Comparison of ENCODE assay signal across 18 cellular contexts in genomic region chr15:32130823-32131222, GRCh38.
"Had no signal": no experiment of that assay in that cellular context is flagged by ENCODE, and none has a peak within 500 bp of the region (broad histone marks: within the 10 kb centered on the region; RNA-seq: fewer than 3 reads in every experiment).

No MANE protein-coding gene starts in this region.

- H3K27me3 ChIP-seq: cardiac muscle cell, foreskin keratinocyte, left lung, thyroid gland had no signal

- FAIRE-seq: keratinocyte had no signal

- H3K36me3 ChIP-seq: cardiac muscle cell, left lung, thyroid gland had no signal

- H3K27ac ChIP-seq: cardiac muscle cell, foreskin keratinocyte, left lung, thyroid gland had no signal

- H3K4me3 Mint-ChIP-seq: activated naive CD8-positive, alpha-beta T cell treated with anti-CD3 and anti-CD28 coated beads, Interleukin-2, amount 10 ng/mL, durations not matched to agents 7 days and 5 days; activated T-helper 17 cell treated with anti-CD3 and anti-CD28 coated beads, Interleukin-2, amount 50 U/mL, for 72 hours; mesothelial cell of epicardium; natural killer cell treated with Interleukin-12 subunit alpha and Interleukin-12 subunit beta and Interleukin-15 and Interleukin-18, amount 100 ng/mL, for 72 hours had no signal

- H3K9me3 ChIP-seq: left lung, thyroid gland had no signal

- H3K36me3 Mint-ChIP-seq: activated naive CD8-positive, alpha-beta T cell treated with anti-CD3 and anti-CD28 coated beads, Interleukin-2, amount 10 ng/mL, durations not matched to agents 7 days and 5 days; mesothelial cell of epicardium; natural killer cell treated with Interleukin-12 subunit alpha and Interleukin-12 subunit beta and Interleukin-15 and Interleukin-18, amount 100 ng/mL, for 72 hours had no signal

- H3K4me3 ChIP-seq: cardiac muscle cell, left lung, thyroid gland had no signal

- H3K9me3 Mint-ChIP-seq: activated naive CD8-positive, alpha-beta T cell treated with anti-CD3 and anti-CD28 coated beads, Interleukin-2, amount 10 ng/mL, durations not matched to agents 7 days and 5 days; activated T-helper 17 cell treated with anti-CD3 and anti-CD28 coated beads, Interleukin-2, amount 50 U/mL, for 72 hours; natural killer cell treated with Interleukin-12 subunit alpha and Interleukin-12 subunit beta and Interleukin-15 and Interleukin-18, amount 100 ng/mL, for 72 hours had no signal

- H3K27ac Mint-ChIP-seq: activated naive CD8-positive, alpha-beta T cell treated with anti-CD3 and anti-CD28 coated beads, Interleukin-2, amount 10 ng/mL, durations not matched to agents 7 days and 5 days; activated T-helper 17 cell treated with anti-CD3 and anti-CD28 coated beads, Interleukin-2, amount 50 U/mL, for 72 hours; mesothelial cell of epicardium; natural killer cell treated with Interleukin-12 subunit alpha and Interleukin-12 subunit beta and Interleukin-15 and Interleukin-18, amount 100 ng/mL, for 72 hours had no signal

- ATAC-seq: activated T-helper 17 cell treated with anti-CD3 and anti-CD28 coated beads, Interleukin-2, amount 50 U/mL, for 72 hours; foreskin keratinocyte; left lung; natural killer cell treated with Interleukin-12 subunit alpha and Interleukin-12 subunit beta and Interleukin-15 and Interleukin-18, amount 100 ng/mL, for 72 hours had no signal

- DNase-seq: activated CD4-positive, alpha-beta T cell treated with anti-CD3 and anti-CD28 coated beads, Interleukin-2, amount 50 U/mL, for 48 hours; activated naive CD4-positive, alpha-beta T cell treated with Interleukin-2 at 50 U/mL for 16 hours; activated naive CD8-positive, alpha-beta T cell treated with anti-CD3 and anti-CD28 coated beads, Interleukin-2, amount 10 ng/mL, durations not matched to agents 7 days and 5 days; activated T-cell treated with anti-CD3 and anti-CD28 coated beads for 4 hours; amygdala; dermis blood vessel endothelial cell; effector memory CD4-positive, alpha-beta T cell; foreskin keratinocyte; left lung; stimulated activated CD4-positive, alpha-beta T cell treated with anti-CD3 and anti-CD28 coated beads, Interleukin-12 subunit alpha, Interleukin-12 subunit beta, amount 100 ng/mL, for 4 hours; stimulated activated CD4-positive, alpha-beta T cell treated with anti-CD3 and anti-CD28 coated beads, Interleukin-1b, Interleukin-23, amount 100 ng/mL, for 48 hours; stimulated activated naive CD4-positive, alpha-beta T cell treated with Interleukin-2 at 50 U/mL for 16 hours; thyroid gland had no signal

- H3K4me1 ChIP-seq: foreskin keratinocyte, left lung, thyroid gland had no signal

- H3K4me1 Mint-ChIP-seq: activated naive CD8-positive, alpha-beta T cell treated with anti-CD3 and anti-CD28 coated beads, Interleukin-2, amount 10 ng/mL, durations not matched to agents 7 days and 5 days; activated T-helper 17 cell treated with anti-CD3 and anti-CD28 coated beads, Interleukin-2, amount 50 U/mL, for 72 hours had no signal
